ENCODE assay signal across 28 cellular contexts in genomic region chr4:38203609-38204008, GRCh38.
"Had no signal": no experiment of that assay in that cellular context is flagged by ENCODE, and none has a peak within 500 bp of the region (broad histone marks: within the 10 kb centered on the region; RNA-seq: fewer than 3 reads in every experiment).

No MANE protein-coding gene starts in this region.

- H3K9me3 ChIP-seq: adrenal gland had no signal

- H3K36me3 ChIP-seq: adrenal gland, brain microvascular endothelial cell, heart left ventricle had no signal

- H3K27ac ChIP-seq: adrenal gland, brain microvascular endothelial cell, heart left ventricle had no signal

- ATAC-seq: activated naive CD8-positive, alpha-beta T cell treated with anti-CD3 and anti-CD28 coated beads, Interleukin-2, amount 50 U/mL, for 24 hours; activated T-cell treated with anti-CD3 and anti-CD28 coated beads, Interleukin-2, amount 50 U/mL, for 72 hours; WTC11 had no signal

- DNase-seq: activated CD4-positive, alpha-beta memory T cell treated with anti-CD3 and anti-CD28 coated beads, Interleukin-2, amount 10 ng/mL, durations not matched to agents 7 days and 5 days; activated CD4-positive, alpha-beta T cell treated with anti-CD3 and anti-CD28 coated beads for 1 hour; activated CD4-positive, alpha-beta T cell treated with anti-CD3 and anti-CD28 coated beads for 4 hours; activated CD4-positive, alpha-beta T cell treated with anti-CD3 and anti-CD28 coated beads, Interleukin-2, amount 10 ng/mL, durations not matched to agents 7 days and 5 days; activated CD4-positive, alpha-beta T cell treated with anti-CD3 and anti-CD28 coated beads, Interleukin-2, amount 50 U/mL, for 4 hours; activated CD8-positive, alpha-beta memory T cell treated with anti-CD3 and anti-CD28 coated beads, Interleukin-2, amount 50 U/mL, for 48 hours; activated effector memory CD4-positive, alpha-beta T cell treated with Interleukin-2 at 50 U/mL for 16 hours; activated gamma-delta T cell treated with Interleukin-2 at 50 U/mL for 16 hours; activated naive CD4-positive, alpha-beta T cell treated with Interleukin-2 at 50 U/mL for 16 hours; activated naive CD8-positive, alpha-beta T cell treated with anti-CD3 and anti-CD28 coated beads for 36 hours; activated naive CD8-positive, alpha-beta T cell treated with anti-CD3 and anti-CD28 coated beads, Interleukin-2, amount 50 U/mL, for 24 hours; activated T-cell treated with anti-CD3 and anti-CD28 coated beads for 4 hours; activated T-cell treated with anti-CD3 and anti-CD28 coated beads, Interleukin-2, amount 50 U/mL, for 24 hours; activated T-cell treated with anti-CD3 and anti-CD28 coated beads, Interleukin-2, amount 50 U/mL, for 72 hours; brain microvascular endothelial cell; effector memory CD4-positive, alpha-beta T cell; endodermal cell; erythroblast; foreskin fibroblast; glutamatergic neuron; heart left ventricle; T-helper 2 cell had no signal

- FAIRE-seq: astrocyte, bronchial epithelial cell, colon, frontal cortex had no signal

- H3K4me3 ChIP-seq: adrenal gland, heart left ventricle had no signal

- H3K27me3 ChIP-seq: adrenal gland, brain microvascular endothelial cell, heart left ventricle had no signal

- H3K4me1 ChIP-seq: adrenal gland, heart left ventricle had no signal
